Comparison of ENCODE assay signal across 1 cellular context in genomic region chr9:116285320-116285719, GRCh38.
TF ChIP-seq lines count a peak whose summit lies in the region.

No MANE protein-coding gene starts in this region.

TF ChIP-seq in K562, 482 proteins besides CTCF, POLR2A, EP300 and RAD21 (continued from another document):
- TF ChIP-seq, protein P1, sequence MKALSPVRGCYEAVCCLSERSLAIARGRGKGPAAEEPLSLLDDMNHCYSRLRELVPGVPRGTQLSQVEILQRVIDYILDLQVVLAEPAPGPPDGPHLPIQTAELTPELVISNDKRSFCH (CRISPR knock-in tag; IDR thresholded peaks at IDR 0.05) = no peak
- TF ChIP-seq, protein P1 (tag; IDR thresholded peaks at IDR 0.05) = no peak
- no peak for TF ChIP-seq POU5F1 (IDR thresholded peaks at IDR 0.05; ENCODE audit: borderline replicate concordance, low read depth, low read length, partially characterized antibody)
- no peak for TF ChIP-seq ZFP1 (CRISPR knock-in tag; IDR thresholded peaks at IDR 0.05)
- TF ChIP-seq RBFOX2 (IDR thresholded peaks at IDR 0.05; ENCODE audit: low read depth, low read length) = no peak
- TF ChIP-seq CHD2 (IDR thresholded peaks at IDR 0.05; ENCODE audit: low read depth, low read length) = no peak
- TF ChIP-seq ZKSCAN3 (CRISPR knock-in tag; IDR thresholded peaks at IDR 0.05) = no peak
- TF ChIP-seq MBD1 (CRISPR knock-in tag; IDR thresholded peaks at IDR 0.05) = no peak
- no peak for TF ChIP-seq ZC3H4 (CRISPR knock-in tag; IDR thresholded peaks at IDR 0.05; ENCODE audit: borderline replicate concordance)
- no peak for TF ChIP-seq FOXA3 (CRISPR knock-in tag; conservative IDR thresholded peaks at IDR 0.05 in 1 of 2, IDR thresholded peaks at IDR 0.05 in 1 of 2)
